Comparison of ENCODE assay signal across 1 cellular context in genomic region chr11:68011046-68011943, GRCh38.
TF ChIP-seq lines count a peak whose summit lies in the region.

No MANE protein-coding gene starts in this region.

TF ChIP-seq in K562, 482 proteins besides CTCF, POLR2A, EP300 and RAD21 (continued from another document and continues in another):
- TF ChIP-seq MLLT1 (IDR thresholded peaks at IDR 0.05) (no peak), ZNF174 (CRISPR knock-in tag; IDR thresholded peaks at IDR 0.05) (no peak), JUNB (CRISPR knock-in tag; conservative IDR thresholded peaks at IDR 0.05) (no peak), CHAMP1 (IDR thresholded peaks at IDR 0.05) (no peak), TBL1XR1 (IDR thresholded peaks at IDR 0.05; ENCODE audit: low read length in 2 of 2) (no peak), ERF (CRISPR knock-in tag; IDR thresholded peaks at IDR 0.05) (no peak), ILF3 (IDR thresholded peaks at IDR 0.05; ENCODE audit: borderline replicate concordance) (no peak), KLF16 (IDR thresholded peaks at IDR 0.05) (no peak), CCAR2 (IDR thresholded peaks at IDR 0.05; ENCODE audit: low read depth, low read length) (no peak), ZNF232 (CRISPR knock-in tag; IDR thresholded peaks at IDR 0.05) (no peak), HDAC1 (IDR thresholded peaks at IDR 0.05) (no peak), CLOCK (CRISPR knock-in tag; IDR thresholded peaks at IDR 0.05; ENCODE audit: borderline replicate concordance) (no peak), ZBED1 (IDR thresholded peaks at IDR 0.05) (no peak), KLF6 (CRISPR knock-in tag; IDR thresholded peaks at IDR 0.05; ENCODE audit: borderline replicate concordance) (peak; percentile 72; the same call in 1 of the 2 replicates), PCBP1 (IDR thresholded peaks at IDR 0.05; ENCODE audit: low read depth, low read length, poor library complexity, severe bottlenecking) (no peak), ZNF133 (CRISPR knock-in tag; IDR thresholded peaks at IDR 0.05) (no peak), NEUROD1 (IDR thresholded peaks at IDR 0.05; ENCODE audit: borderline replicate concordance, low read depth, low read length, partially characterized antibody) (no peak), E2F6 (IDR thresholded peaks at IDR 0.05; ENCODE audit: borderline replicate concordance in 1 of 2, extremely low read depth in 1 of 2, insufficient read depth in 1 of 2, insufficient read length in 1 of 2, low read depth in 1 of 2, low read length in 1 of 2, poor library complexity in 1 of 2, severe bottlenecking in 1 of 2) (no peak), ZNF740 (CRISPR knock-in tag; IDR thresholded peaks at IDR 0.05) (no peak), ZNF740 (tag; IDR thresholded peaks at IDR 0.05) (peak in 1 of 2 experiments; percentile 85; a peak in 2 of 4 replicates), BMI1 (IDR thresholded peaks at IDR 0.05; ENCODE audit: low read length) (no peak), ZNF77 (CRISPR knock-in tag; IDR thresholded peaks at IDR 0.05) (no peak), ZNF277 (CRISPR knock-in tag; IDR thresholded peaks at IDR 0.05; ENCODE audit: borderline replicate concordance) (no peak), ZNF764 (CRISPR knock-in tag; IDR thresholded peaks at IDR 0.05; ENCODE audit: low read depth) (no peak), ARID4B (CRISPR knock-in tag; IDR thresholded peaks at IDR 0.05) (no peak), HOMEZ (CRISPR knock-in tag; IDR thresholded peaks at IDR 0.05) (no peak), TCFL5 (CRISPR knock-in tag; conservative IDR thresholded peaks at IDR 0.05) (no peak), KAT8 (IDR thresholded peaks at IDR 0.05; ENCODE audit: low read depth) (no peak), TEAD1 (CRISPR knock-in tag; IDR thresholded peaks at IDR 0.05) (peak in 1 of 2 experiments; percentile 68; a peak in 1 of 4 replicates), ZNF512 (tag; IDR thresholded peaks at IDR 0.05) (no peak), RBBP5 (IDR thresholded peaks at IDR 0.05; ENCODE audit: borderline replicate concordance, insufficient read depth, low read length, poor library complexity, severe bottlenecking) (no peak), TCF3 (CRISPR knock-in tag; IDR thresholded peaks at IDR 0.05) (no peak), NKRF (IDR thresholded peaks at IDR 0.05; ENCODE audit: borderline replicate concordance) (no peak), NR2C1 (IDR thresholded peaks at IDR 0.05) (no peak), NR2C1 (tag; IDR thresholded peaks at IDR 0.05) (peak; percentile 69), NFIX (CRISPR knock-in tag; IDR thresholded peaks at IDR 0.05; ENCODE audit: low read depth) (no peak), PTRF (tag; IDR thresholded peaks at IDR 0.05) (peak; percentile 86), GTF2F1 (IDR thresholded peaks at IDR 0.05; ENCODE audit: low read depth, low read length) (no peak), ZNF785 (CRISPR knock-in tag; IDR thresholded peaks at IDR 0.05) (no peak), ZNF551 (CRISPR knock-in tag; IDR thresholded peaks at IDR 0.05) (no peak), CREB5 (CRISPR knock-in tag; IDR thresholded peaks at IDR 0.05) (no peak), SAFB (IDR thresholded peaks at IDR 0.05; ENCODE audit: borderline replicate concordance, low read depth, low read length) (no peak)
